In genomic region chr2:165927353-165927752, GRCh38 we compare ENCODE assay signal across 1 cellular context.
TF ChIP-seq lines count a peak whose summit lies in the region.

No MANE protein-coding gene starts in this region.

TF ChIP-seq in GM12878, 131 proteins besides CTCF, POLR2A, EP300 and RAD21 (continued from another document):
- TF ChIP-seq ZNF592 (IDR thresholded peaks at IDR 0.05): no peak
- no peak for TF ChIP-seq EZH2 (IDR thresholded peaks at IDR 0.05; ENCODE audit: borderline replicate concordance, control insufficient read depth, low read depth, low read length)
- TF ChIP-seq TAF1 (IDR thresholded peaks at IDR 0.05; ENCODE audit: borderline replicate concordance, low read depth, low read length): no peak
- no peak for TF ChIP-seq ATF3 (IDR thresholded peaks at IDR 0.05; ENCODE audit: borderline replicate concordance, extremely low read depth, low read depth, low read length)
